Comparison of ENCODE assay signal across 10 cellular contexts in the genomic region with DNA sequence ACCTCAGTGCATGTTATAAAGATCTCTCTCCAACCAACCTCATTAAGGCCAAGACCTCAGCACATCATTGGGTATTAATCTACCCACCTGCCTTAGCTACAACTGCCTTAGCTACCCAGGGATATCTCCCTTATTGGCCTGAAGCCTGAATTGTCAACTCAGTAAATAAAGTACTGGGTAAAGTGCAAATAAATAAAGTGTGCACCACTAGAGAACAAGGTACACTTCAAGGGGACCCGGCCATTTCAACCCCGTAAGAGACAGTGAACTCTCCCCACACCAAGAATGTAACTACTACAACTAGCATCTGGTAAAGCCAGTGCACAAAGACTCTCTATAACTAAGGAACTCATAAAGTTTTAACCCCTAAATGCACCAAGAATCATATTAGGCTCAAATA.
"Had no signal": no experiment of that assay in that cellular context is flagged by ENCODE, and none has a peak within 500 bp of the region (broad histone marks: within the 10 kb centered on the region; RNA-seq: fewer than 3 reads in every experiment).

No MANE protein-coding gene starts in this region.

- H3K9me3 ChIP-seq: HAP-1 had no signal

- H3K9ac ChIP-seq: GM23248 had no signal

- ATAC-seq: HCT116, K562 had no signal

- H2AFZ ChIP-seq: GM23248 had no signal

- FAIRE-seq: K562 had no signal

- H3K4me3 ChIP-seq: GM23248, HAP-1, K562 had no signal

- DNase-seq: GM23248, GOT3, H7, HFFc6, IMR-90, KG1 had no signal

- H3K4me1 ChIP-seq: HAP-1 had no signal

- H3K36me3 ChIP-seq: HAP-1 had no signal

- H3K27ac ChIP-seq: GM23248, HL-60 had no signal
